Comparison of ENCODE assay signal across 21 cellular contexts in the genomic region with DNA sequence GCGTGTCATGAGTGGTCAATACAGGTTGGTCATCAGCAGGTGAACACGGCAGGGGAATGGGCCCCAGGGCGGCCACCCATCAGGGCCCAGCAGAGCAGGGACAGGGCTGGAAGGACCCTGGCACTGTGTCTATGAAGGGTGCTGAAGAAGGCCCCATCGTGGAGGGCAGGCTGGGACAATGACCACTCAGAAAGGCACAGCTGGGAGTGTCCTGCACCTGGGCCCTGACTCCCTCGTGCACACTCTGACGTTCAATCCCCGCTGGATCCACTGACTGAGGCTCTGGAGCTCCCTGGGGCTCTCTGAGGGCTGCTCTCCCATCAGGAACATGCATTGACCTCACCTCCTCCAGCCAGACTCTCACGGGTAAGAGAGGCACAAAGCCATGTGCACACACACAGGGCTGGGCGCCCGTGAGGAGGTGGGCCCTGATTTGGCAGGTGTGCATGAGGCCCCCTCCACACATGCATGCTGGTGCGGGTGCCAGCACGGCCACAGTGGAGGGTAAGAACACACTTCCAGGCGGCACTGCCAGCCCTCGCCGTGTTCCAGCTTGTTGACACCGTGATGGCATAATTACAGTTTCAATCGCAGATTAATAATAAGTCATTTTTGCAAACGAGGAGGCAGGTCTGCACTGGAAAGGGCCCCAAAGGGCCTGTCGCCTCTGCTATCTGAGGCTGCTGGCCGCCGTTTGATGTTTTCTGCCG. TPM values are rescaled to one million over a fixed set of nuclear protein-coding genes. Genes with fewer than 3 reads are reported as not detected.
DNase-seq lines count a peak whose midpoint lies in the region; ATAC-seq and TF ChIP-seq lines count a peak whose summit lies in the region.
"Had no signal": no experiment of that assay in that cellular context is flagged by ENCODE, and none has a peak within 500 bp of the region (broad histone marks: within the 10 kb centered on the region; RNA-seq: fewer than 3 reads in every experiment).

No MANE protein-coding gene starts in this region.

- H3K9ac ChIP-seq in endodermal cell (ENCODE audit: extremely low read depth, low read length, poor library complexity, severe bottlenecking) = no peak overlapping the region

- H3K4me3 Mint-ChIP-seq in endodermal cell = no peak overlapping the region
- no peak overlapping the region for H3K4me3 Mint-ChIP-seq in effector memory CD8-positive, alpha-beta T cell
- H3K4me3 Mint-ChIP-seq: activated CD4-positive, alpha-beta T cell treated with anti-CD3 and anti-CD28 coated beads, Interleukin-2, amount 10 ng/mL, durations not matched to agents 7 days and 5 days; naive thymus-derived CD8-positive, alpha-beta T cell had no signal

- TF ChIP-seq CTCF in endodermal cell (conservative IDR thresholded peaks at IDR 0.05) = no peak

- no peaks in the 10 kb centered on the region for H3K36me3 ChIP-seq in endodermal cell (ENCODE audit: control insufficient read depth, insufficient read depth, low read length)
- H3K36me3 ChIP-seq: cardiac muscle cell, esophagus squamous epithelium, Peyer's patch had no signal

- no peak overlapping the region for H3K27ac Mint-ChIP-seq in endodermal cell
- H3K27ac Mint-ChIP-seq in effector memory CD8-positive, alpha-beta T cell = peak overlapping the region in 1 of 2 donors; percentile 53
- H3K27ac Mint-ChIP-seq: activated CD4-positive, alpha-beta T cell treated with anti-CD3 and anti-CD28 coated beads, Interleukin-2, amount 10 ng/mL, durations not matched to agents 7 days and 5 days had no signal

- H3K36me3 Mint-ChIP-seq in endodermal cell (ENCODE audit: low read depth) = no peaks in the 10 kb centered on the region
- peaks cover 5% of the 10 kb centered on the region for H3K36me3 Mint-ChIP-seq in effector memory CD8-positive, alpha-beta T cell (ENCODE audit: insufficient read depth)
- H3K36me3 Mint-ChIP-seq: naive thymus-derived CD8-positive, alpha-beta T cell had no signal

- DNase-seq in NCI-H146 (lab: John Stamatoyannopoulos, UW) = peak; percentile 40
- no peak for DNase-seq in NCI-H146 treated with DMSO at 0.1 percent for 48 hours (lab: John Stamatoyannopoulos, UW; ENCODE audit: unreplicated experiment)
- peak; percentile 11 for DNase-seq in NCI-H1694 treated with DMSO at 0.1 percent for 48 hours (lab: John Stamatoyannopoulos, UW)
- DNase-seq in endodermal cell = peak; percentile 45
- peak; percentile 56 for DNase-seq in posterior vena cava (ENCODE audit: low spot score)
- DNase-seq in NCI-H82 (lab: John Stamatoyannopoulos, UW) = no peak
- no peak for DNase-seq in SIG-M5 treated with dmso at 0.1 percent for 504 hours (lab: John Stamatoyannopoulos, UW; ENCODE audit: unreplicated experiment)
- no peak for DNase-seq in effector memory CD8-positive, alpha-beta T cell
- DNase-seq: 8988T; activated CD4-positive, alpha-beta T cell treated with anti-CD3 and anti-CD28 coated beads, Interleukin-2, amount 10 ng/mL, durations not matched to agents 7 days and 5 days; AML-193; esophagus squamous epithelium; Karpas-422; NCI-H2171 treated with DMSO at 0.1 percent for 48 hours; psoas muscle; stimulated activated CD4-positive, alpha-beta T cell treated with anti-CD3 and anti-CD28 coated beads, Interleukin-4, amount 100 ng/mL, for 1 hour; T-helper 2 cell had no signal

- H3K27me3 ChIP-seq in endodermal cell (ENCODE audit: control insufficient read depth, insufficient read depth, low read length, poor library complexity, severe bottlenecking) = no peaks in the 10 kb centered on the region
- H3K27me3 ChIP-seq: cardiac muscle cell, esophagus squamous epithelium, Peyer's patch had no signal

- peaks cover 5% of the 10 kb centered on the region for H3K4me1 ChIP-seq in endodermal cell (ENCODE audit: control insufficient read depth, insufficient read depth, low read length)

- no peaks in the 10 kb centered on the region for H3K9me3 ChIP-seq in endodermal cell (ENCODE audit: control insufficient read depth, low read length)
- H3K9me3 ChIP-seq: esophagus squamous epithelium, Peyer's patch, psoas muscle had no signal

- no peak overlapping the region for H3K4me3 ChIP-seq in endodermal cell (ENCODE audit: low read length)
- H3K4me3 ChIP-seq: cardiac muscle cell, esophagus squamous epithelium, Peyer's patch, psoas muscle, smooth muscle cell had no signal

- intact Hi-C loops in posterior vena cava (cut with DNase I) = no loop called here

- H3K9me3 Mint-ChIP-seq in endodermal cell = no peaks in the 10 kb centered on the region
- no peaks in the 10 kb centered on the region for H3K9me3 Mint-ChIP-seq in effector memory CD8-positive, alpha-beta T cell
- H3K9me3 Mint-ChIP-seq: activated CD4-positive, alpha-beta T cell treated with anti-CD3 and anti-CD28 coated beads, Interleukin-2, amount 10 ng/mL, durations not matched to agents 7 days and 5 days; naive thymus-derived CD8-positive, alpha-beta T cell had no signal

- H3K4me1 Mint-ChIP-seq in endodermal cell = peaks cover 10% of the 10 kb centered on the region
- peaks cover 9 to 15% of the 10 kb centered on the region in 2 donors for H3K4me1 Mint-ChIP-seq in effector memory CD8-positive, alpha-beta T cell (ENCODE audit: low read depth in 2 of 2)

- no peak overlapping the region for H3K27ac ChIP-seq in endodermal cell (ENCODE audit: low read depth, low read length)
- H3K27ac ChIP-seq: cardiac muscle cell, Peyer's patch, psoas muscle had no signal

- WGBS in endodermal cell (ENCODE audit: insufficient coverage in 1 of 2, insufficient read length in 1 of 2), 2 experiments = 91 to 93% methylated on average over 14 to 22 of the region's 22 CpGs

- no peaks in the 10 kb centered on the region for H3K27me3 Mint-ChIP-seq in endodermal cell (ENCODE audit: insufficient read depth)
- no peaks in the 10 kb centered on the region for H3K27me3 Mint-ChIP-seq in effector memory CD8-positive, alpha-beta T cell
- H3K27me3 Mint-ChIP-seq: activated CD4-positive, alpha-beta T cell treated with anti-CD3 and anti-CD28 coated beads, Interleukin-2, amount 10 ng/mL, durations not matched to agents 7 days and 5 days had no signal

- ATAC-seq in effector memory CD8-positive, alpha-beta T cell (replicated peaks) = no peak
- ATAC-seq: naive thymus-derived CD8-positive, alpha-beta T cell; psoas muscle had no signal

RNA-seq across cellular contexts. Expression of a gene that starts 58.5 kb away (rescaled TPM):
- total RNA-seq in endodermal cell (10 to 100 TPM; 52.4 to 67.4 TPM), posterior vena cava (10 to 100 TPM; 34.7 to 36.8 TPM)
- 16.5 TPM for polyA plus RNA-seq in endodermal cell (2013, experiment 1 of 2)
- 16.2 TPM for polyA plus RNA-seq in endodermal cell (2013, experiment 2 of 2)

Comparison
In these comparisons a context has a peak if more than half of its experiments do, and no peak if none do; other contexts are left out.
1. DNase-seq: peak in NCI-H146 (single experiment), NCI-H1694 treated with DMSO at 0.1 percent for 48 hours (single experiment), endodermal cell (single experiment) and posterior vena cava (single experiment); none in NCI-H146 treated with DMSO at 0.1 percent for 48 hours (single experiment), NCI-H82 (single experiment), SIG-M5 treated with dmso at 0.1 percent for 504 hours (single experiment) and effector memory CD8-positive, alpha-beta T cell (0 of 3).